ENCODE assay signal across 8 cellular contexts in the genomic region with DNA sequence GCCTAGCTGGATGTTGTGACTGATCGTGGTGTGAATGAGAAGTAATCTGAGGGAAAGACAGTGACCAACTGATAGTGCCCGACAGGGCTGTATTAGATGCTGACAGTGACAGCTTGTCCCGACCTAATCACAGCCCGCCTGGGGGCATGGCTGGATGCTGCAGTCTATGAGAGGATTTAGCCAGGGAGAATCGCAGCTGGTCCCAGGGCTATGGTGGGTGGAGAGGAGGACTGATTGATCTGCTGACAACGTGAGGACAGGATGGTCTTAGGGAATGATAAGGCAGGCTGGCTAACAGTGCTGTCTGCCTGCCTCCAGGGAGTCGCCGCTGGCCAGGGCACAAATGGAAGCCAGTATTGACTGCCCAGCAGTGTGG. TPM values are rescaled to one million over a fixed set of nuclear protein-coding genes. Genes with fewer than 3 reads are reported as not detected.
DNase-seq lines count a peak whose midpoint lies in the region; ATAC-seq and TF ChIP-seq lines count a peak whose summit lies in the region.

No MANE protein-coding gene starts in this region.

- no peaks in the 10 kb centered on the region for H3K36me3 ChIP-seq in colonic mucosa
- H3K36me3 ChIP-seq in muscle layer of colon (ENCODE audit: insufficient read depth, low read length): peaks cover 10% of the 10 kb centered on the region

- H3K27me3 ChIP-seq in colonic mucosa (peaks cover 3% of the 10 kb centered on the region), muscle layer of colon (ENCODE audit: control insufficient read depth in 1 of 2, insufficient read depth in 2 of 2, low read length in 2 of 2) (no peaks in the 10 kb centered on the region)

- peak overlapping the region; percentile 36 for H3K4me3 ChIP-seq in colonic mucosa
- peak overlapping the region; percentile 62 to 65 for H3K4me3 ChIP-seq in muscle layer of colon (ENCODE audit: low read depth in 1 of 2, low read length in 2 of 2)

- DNase-seq in M059J (ENCODE audit: low read depth): peak; percentile 27
- DNase-seq in colonic mucosa: no peak
- DNase-seq in NCI-H510A treated with DMSO at 0.1 percent for 48 hours (lab: John Stamatoyannopoulos, UW): no peak
- DNase-seq in DMS153 (lab: John Stamatoyannopoulos, UW): no peak
- DNase-seq in stimulated activated CD4-positive, alpha-beta T cell treated with anti-CD3 and anti-CD28 coated beads, Interleukin-2, amount 100 ng/mL, for 24 hours: no peak

- H3K9ac ChIP-seq in colonic mucosa (ENCODE audit: low read depth in 2 of 2, low read length in 2 of 2) (peak overlapping the region; percentile 53 to 75), muscle layer of colon (ENCODE audit: low read length) (peak overlapping the region; percentile 82)

- H3K4me1 ChIP-seq in colonic mucosa: no peaks in the 10 kb centered on the region
- H3K4me1 ChIP-seq in muscle layer of colon (ENCODE audit: insufficient read depth, low read length): no peaks in the 10 kb centered on the region

- TF ChIP-seq CTCF in colonic mucosa (IDR thresholded peaks at IDR 0.05): no peak

- intact Hi-C loops in colonic mucosa (cut with DNase I): no loop called here

- H3K27ac ChIP-seq in colonic mucosa (peak overlapping the region; percentile 78), muscle layer of colon (ENCODE audit: low read depth, low read length) (peak overlapping the region; percentile 65)

- ATAC-seq in GM18498 (IDR thresholded peaks at IDR 0.05; ENCODE audit: unreplicated experiment) (peak; percentile 9), HG03280 (IDR thresholded peaks at IDR 0.05; ENCODE audit: unreplicated experiment) (no peak)

- H3K9me3 ChIP-seq in colonic mucosa (no peaks in the 10 kb centered on the region), muscle layer of colon (ENCODE audit: low read length) (no peaks in the 10 kb centered on the region)

RNA-seq across cellular contexts. Expression of gene SUV39H1, which starts 0.6 kb away (rescaled TPM):
- total RNA-seq in M059J (2014; rRNA removed; shearing (Covaris generic)): 15.1 and 22.8 TPM in 2 replicates
- 10 to 100 TPM in 1 of 2 donors, 1 to 10 TPM in 1; 4.8 to 16.8 TPM for total RNA-seq in colonic mucosa

RNA-seq across cellular contexts. Expression of gene WAS, which starts 12.3 kb away (rescaled TPM):
- total RNA-seq in M059J (2014; rRNA removed; shearing (Covaris generic)): not detected in 2 replicates
- 1 to 10 TPM; 3.0 to 4.9 TPM for total RNA-seq in colonic mucosa
